9 cellular contexts compared by ENCODE assay signal in the genomic region with DNA sequence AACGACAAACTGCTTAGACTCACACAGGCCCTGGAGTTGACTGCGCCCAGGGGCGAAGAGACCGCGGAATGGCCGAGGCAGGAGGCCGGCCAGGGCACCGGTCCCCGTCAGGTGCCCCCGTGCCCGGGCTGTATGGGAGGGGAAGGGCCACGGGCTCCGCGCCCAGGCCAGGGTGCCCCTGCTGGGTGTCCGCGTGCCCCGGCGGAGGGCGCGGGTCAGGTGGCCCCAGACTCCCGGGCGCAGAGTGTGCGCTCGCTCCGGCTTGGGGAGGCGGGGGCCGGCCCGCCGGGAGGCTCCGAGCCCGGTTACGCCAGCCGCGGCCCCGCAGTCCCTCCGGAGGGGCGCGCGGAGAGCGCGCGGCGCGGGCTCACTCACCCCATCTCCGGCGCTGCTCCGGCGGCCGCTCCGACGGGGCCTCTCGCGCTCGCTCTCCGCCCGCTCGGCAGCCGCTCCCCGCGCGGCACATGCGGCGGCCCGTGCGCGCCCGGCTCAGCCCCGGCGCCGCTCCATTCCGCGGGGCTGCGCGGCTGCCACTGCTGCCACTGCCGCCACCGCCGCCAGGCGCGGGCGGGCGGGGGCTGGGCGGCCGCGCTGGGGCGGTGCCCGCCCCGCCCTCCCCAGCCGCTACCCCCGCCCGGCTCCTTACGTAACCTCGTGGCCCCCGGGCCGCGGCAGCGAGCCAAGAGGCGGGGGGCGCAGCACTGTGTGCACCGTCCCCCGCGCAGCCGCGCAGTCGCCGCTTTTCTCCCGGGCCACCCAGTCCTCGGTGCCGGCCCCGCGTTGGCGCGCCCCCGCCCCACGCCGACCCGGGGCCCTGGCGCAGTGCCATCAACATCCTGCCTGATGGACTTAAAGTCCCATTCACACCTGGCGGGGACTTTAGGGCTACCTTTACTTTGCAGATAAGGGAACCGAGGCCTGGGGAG. TPM values are rescaled to one million over a fixed set of nuclear protein-coding genes. Genes with fewer than 3 reads are reported as not detected.
DNase-seq lines count a peak whose midpoint lies in the region; ATAC-seq, FAIRE-seq and TF ChIP-seq lines count a peak whose summit lies in the region.
"Had no signal": no experiment of that assay in that cellular context is flagged by ENCODE, and none has a peak within 500 bp of the region (broad histone marks: within the 10 kb centered on the region; RNA-seq: fewer than 3 reads in every experiment).

A gene (minus strand): TSS at position 565 of the 926 bp plus-strand sequence. CDS start 185 bp downstream, at position 380.

- peaks cover 8% of the 10 kb centered on the region for H3K36me3 Mint-ChIP-seq in activated T-helper 2 cell treated with anti-CD3 and anti-CD28 coated beads, Interferon-gamma antibody, Interleukin-2, Interleukin-4, amounts not matched to agents 10 μg/mL and 5 μg/mL and 100 μg/mL, durations not matched to agents 14 hours and 24 hours and 36 hours (ENCODE audit: low read depth)

- 0 out of 2 replicates have a peak within 1 kb of the TSS, but pooled peaks have one; percentile 2 for H2AFZ ChIP-seq in Loucy (ENCODE audit: low read length)

- H3K27me3 ChIP-seq in Loucy (ENCODE audit: insufficient read depth, low read length, poor library complexity, severe bottlenecking) (peaks cover 9% of the 10 kb centered on the region), pancreas (no peaks in the 10 kb centered on the region)

- H4K20me1 ChIP-seq in Loucy (ENCODE audit: insufficient read depth, low read length, poor library complexity, severe bottlenecking), result no peaks in the 10 kb centered on the region

- H3K27me3 Mint-ChIP-seq in activated T-helper 2 cell treated with anti-CD3 and anti-CD28 coated beads, Interferon-gamma antibody, Interleukin-2, Interleukin-4, amounts not matched to agents 10 μg/mL and 5 μg/mL and 100 μg/mL, durations not matched to agents 14 hours and 24 hours and 36 hours (ENCODE audit: low read depth), result peaks cover 2% of the 10 kb centered on the region

- no peaks in the 10 kb centered on the region for H3K9me3 Mint-ChIP-seq in activated T-helper 2 cell treated with anti-CD3 and anti-CD28 coated beads, Interferon-gamma antibody, Interleukin-2, Interleukin-4, amounts not matched to agents 10 μg/mL and 5 μg/mL and 100 μg/mL, durations not matched to agents 14 hours and 24 hours and 36 hours

- DNase-seq in NCI-H1436 (lab: John Stamatoyannopoulos, UW) (peak; percentile 28), NCI-H1436 treated with DMSO at 0.1 percent for 48 hours (lab: John Stamatoyannopoulos, UW) (no peak), cardiac septum (ENCODE audit: low spot score) (no peak), pancreas (peak; percentile 86 to 95 (median 90)), GM19240 (ENCODE audit: insufficient read length, low spot score) (no peak)
- peak; percentile 16 for DNase-seq in activated T-helper 2 cell treated with anti-CD3 and anti-CD28 coated beads, Interferon-gamma antibody, Interleukin-2, Interleukin-4, amounts not matched to agents 10 μg/mL and 5 μg/mL and 100 μg/mL, durations not matched to agents 14 hours and 24 hours and 36 hours (ENCODE audit: low spot score)
- DNase-seq: DND-41 had no signal

- FAIRE-seq in pancreas (lab: Jason Lieb, UNC), result no peak

- peak within 1 kb of the TSS; percentile 63 for H3K4me3 Mint-ChIP-seq in activated T-helper 2 cell treated with anti-CD3 and anti-CD28 coated beads, Interferon-gamma antibody, Interleukin-2, Interleukin-4, amounts not matched to agents 10 μg/mL and 5 μg/mL and 100 μg/mL, durations not matched to agents 14 hours and 24 hours and 36 hours (ENCODE audit: low read depth)

- H3K36me3 ChIP-seq in Loucy (ENCODE audit: insufficient read depth, low read length) (no peaks in the 10 kb centered on the region), pancreas (no peaks in the 10 kb centered on the region)

- H3K27ac ChIP-seq in pancreas, result peak within 1 kb of the TSS; percentile 84 to 92 (median 89)

- intact Hi-C loops in activated T-helper 2 cell treated with anti-CD3 and anti-CD28 coated beads, Interferon-gamma antibody, Interleukin-2, Interleukin-4, amounts not matched to agents 10 μg/mL and 5 μg/mL and 100 μg/mL, durations not matched to agents 14 hours and 24 hours and 36 hours (cut with micrococcal nuclease), result no loop called here
- intact Hi-C loops in cardiac septum (cut with DNase I), result loop anchor here (10.0 kb wide), 1 partner anchor 62 kb away; a partner anchor contains a TSS
- intact Hi-C loops in pancreas (cut with DNase I), result no loop called here

- no peaks in the 10 kb centered on the region for H3K9me3 ChIP-seq in Loucy (ENCODE audit: insufficient read depth, low read depth, low read length)
- no peaks in the 10 kb centered on the region for H3K9me3 ChIP-seq in pancreas

- H3K4me1 Mint-ChIP-seq in activated T-helper 2 cell treated with anti-CD3 and anti-CD28 coated beads, Interferon-gamma antibody, Interleukin-2, Interleukin-4, amounts not matched to agents 10 μg/mL and 5 μg/mL and 100 μg/mL, durations not matched to agents 14 hours and 24 hours and 36 hours (ENCODE audit: low read depth), result peaks cover 6% of the 10 kb centered on the region

- TF ChIP-seq CTCF in Loucy (conservative IDR thresholded peaks at IDR 0.05; ENCODE audit: low read length) (no peak), pancreas (IDR thresholded peaks at IDR 0.05) (no peak)

- H3K27ac Mint-ChIP-seq in activated T-helper 2 cell treated with anti-CD3 and anti-CD28 coated beads, Interferon-gamma antibody, Interleukin-2, Interleukin-4, amounts not matched to agents 10 μg/mL and 5 μg/mL and 100 μg/mL, durations not matched to agents 14 hours and 24 hours and 36 hours, result no peak within 1 kb of the TSS

- ATAC-seq in pancreas (peak; percentile 66 to 83 (median 72)), GM21515 (IDR thresholded peaks at IDR 0.05; ENCODE audit: unreplicated experiment) (no peak)

- 1% methylated on average over 21 to 119 of the region's 119 CpGs for WGBS in pancreas, 2 donors

- H3K4me1 ChIP-seq in Loucy (ENCODE audit: insufficient read depth, low read length, poor library complexity, severe bottlenecking) (no peaks in the 10 kb centered on the region), pancreas (peaks cover 0 to 25% (median 4%) of the 10 kb centered on the region in 3 donors)

- peak within 1 kb of the TSS; percentile 43 for H3K4me2 ChIP-seq in Loucy (ENCODE audit: low read depth, low read length, poor library complexity, severe bottlenecking)

- no peak within 1 kb of the TSS for H3K9ac ChIP-seq in Loucy (ENCODE audit: low read depth, low read length, poor library complexity, severe bottlenecking)

- H3K9me2 ChIP-seq in Loucy (replicated peaks; ENCODE audit: low read depth, low read length), result no peaks in the 10 kb centered on the region

- no peaks in the 10 kb centered on the region for H3K79me2 ChIP-seq in Loucy (ENCODE audit: insufficient read depth, low read length)

- H3K4me3 ChIP-seq in Loucy (ENCODE audit: low read length, poor library complexity, severe bottlenecking) (peak within 1 kb of the TSS; percentile 61), pancreas (peak within 1 kb of the TSS; percentile 65 to 95 (median 88))

- no peaks in the 10 kb centered on the region for H3F3A ChIP-seq in Loucy (ENCODE audit: low read depth)

RNA-seq across cellular contexts. Expression of the gene that starts here (rescaled TPM):
- 66.1 and 73.3 TPM in 2 replicates for total RNA-seq in activated T-helper 2 cell treated with anti-CD3 and anti-CD28 coated beads, Interferon-gamma antibody, Interleukin-2, Interleukin-4, amounts not matched to agents 10 μg/mL and 5 μg/mL and 100 μg/mL, durations not matched to agents 14 hours and 24 hours and 36 hours
- 41.6 TPM for total RNA-seq in cardiac septum
- total RNA-seq in pancreas, result 100 to 1,000 TPM in 5 of 6 donors, 10 to 100 TPM in 1; 82.1 to 180 (median 147) TPM
- 10 to 100 TPM; 76.8 to 92.2 TPM for polyA plus RNA-seq in pancreas

Comparison
In these comparisons a context has a peak if more than half of its experiments do, and no peak if none do; other contexts are left out.
1. DNase-seq: peak in NCI-H1436 (single experiment), activated T-helper 2 cell treated with anti-CD3 and anti-CD28 coated beads, Interferon-gamma antibody, Interleukin-2, Interleukin-4, amounts not matched to agents 10 μg/mL and 5 μg/mL and 100 μg/mL, durations not matched to agents 14 hours and 24 hours and 36 hours (single experiment) and pancreas (6 of 6); none in NCI-H1436 treated with DMSO at 0.1 percent for 48 hours (single experiment), cardiac septum (single experiment) and GM19240 (single experiment).